ENCODE assay signal across 1 cellular context in genomic region chr3:197297476-197298340, GRCh38.
TF ChIP-seq lines count a peak whose summit lies in the region.

No MANE protein-coding gene starts in this region.

TF ChIP-seq in GM12878, 131 proteins besides CTCF, POLR2A, EP300 and RAD21 (continued from another document and continues in another):
- peak; percentile 69 for TF ChIP-seq USF2 (IDR thresholded peaks at IDR 0.05; ENCODE audit: borderline replicate concordance, low read depth, low read length)
- TF ChIP-seq LARP7 (IDR thresholded peaks at IDR 0.05): peak; percentile 83
- TF ChIP-seq YBX1 (IDR thresholded peaks at IDR 0.05): no peak
- no peak for TF ChIP-seq PBX3 (IDR thresholded peaks at IDR 0.05; ENCODE audit: insufficient replicate concordance, low read depth, low read length)
- no peak for TF ChIP-seq PAX5 (IDR thresholded peaks at IDR 0.05; ENCODE audit: borderline replicate concordance, low read depth, low read length)
- TF ChIP-seq TARDBP (IDR thresholded peaks at IDR 0.05; ENCODE audit: borderline replicate concordance): no peak
- no peak for TF ChIP-seq ELK1 (IDR thresholded peaks at IDR 0.05; ENCODE audit: low read depth, low read length)
- TF ChIP-seq HDGF (IDR thresholded peaks at IDR 0.05): no peak
- TF ChIP-seq MAX (IDR thresholded peaks at IDR 0.05; ENCODE audit: low read depth, low read length): peak; percentile 55
- TF ChIP-seq IRF3 (IDR thresholded peaks at IDR 0.05): no peak
- no peak for TF ChIP-seq HSF1 (IDR thresholded peaks at IDR 0.05; ENCODE audit: low read depth, low read length)
- TF ChIP-seq MEF2A (IDR thresholded peaks at IDR 0.05; ENCODE audit: insufficient read depth, low read depth, low read length): no peak
- TF ChIP-seq ZBTB40 (IDR thresholded peaks at IDR 0.05; ENCODE audit: borderline replicate concordance): no peak
- TF ChIP-seq JUNB (IDR thresholded peaks at IDR 0.05): no peak
- no peak for TF ChIP-seq ATF7 (IDR thresholded peaks at IDR 0.05; ENCODE audit: low read depth)
- TF ChIP-seq CHD1 (IDR thresholded peaks at IDR 0.05; ENCODE audit: low read depth, low read length): no peak
- no peak for TF ChIP-seq CBFB (IDR thresholded peaks at IDR 0.05; ENCODE audit: low read depth)
- no peak; the same call in 1 of the 2 replicates for TF ChIP-seq CREM (IDR thresholded peaks at IDR 0.05; ENCODE audit: low read depth)
- TF ChIP-seq NR2F1 (conservative IDR thresholded peaks at IDR 0.05): peak; percentile 72; the same call in 1 of the 2 replicates
- TF ChIP-seq NFIC (IDR thresholded peaks at IDR 0.05; ENCODE audit: low read depth, low read length): no peak
- TF ChIP-seq IKZF1 (conservative IDR thresholded peaks at IDR 0.05): peak; percentile 55
- TF ChIP-seq DPF2 (IDR thresholded peaks at IDR 0.05): peak; percentile 66
- TF ChIP-seq ETV6 (conservative IDR thresholded peaks at IDR 0.05 in 1 of 2, IDR thresholded peaks at IDR 0.05 in 1 of 2; ENCODE audit: borderline replicate concordance in 1 of 2, low read depth in 1 of 2): no peak
- TF ChIP-seq REST (IDR thresholded peaks at IDR 0.05; ENCODE audit: low read depth, low read length): no peak
- TF ChIP-seq PAX8 (IDR thresholded peaks at IDR 0.05): no peak
- no peak for TF ChIP-seq WRNIP1 (IDR thresholded peaks at IDR 0.05; ENCODE audit: borderline replicate concordance, low read depth, low read length)
- TF ChIP-seq ZNF687 (IDR thresholded peaks at IDR 0.05): peak; percentile 48; the same call in 1 of the 2 replicates
- TF ChIP-seq IRF4 (IDR thresholded peaks at IDR 0.05; ENCODE audit: low read depth, low read length): no peak
- peak; percentile 92 for TF ChIP-seq USF1 (IDR thresholded peaks at IDR 0.05; ENCODE audit: borderline replicate concordance, extremely low read length, insufficient read depth, low read depth, low read length)
- TF ChIP-seq BCLAF1 (IDR thresholded peaks at IDR 0.05): no peak
- 0 out of 2 replicates have a peak, but pooled peaks have one; percentile 36 for TF ChIP-seq CBX5 (IDR thresholded peaks at IDR 0.05; ENCODE audit: low read depth)
- no peak for TF ChIP-seq ZSCAN29 (IDR thresholded peaks at IDR 0.05)
- peak; percentile 89 for TF ChIP-seq RAD51 (IDR thresholded peaks at IDR 0.05)
- TF ChIP-seq SIX5 (IDR thresholded peaks at IDR 0.05; ENCODE audit: low read depth, low read length, severe bottlenecking): peak; percentile 6
- peak; percentile 35; the same call in 1 of the 2 replicates for TF ChIP-seq TAF1 (IDR thresholded peaks at IDR 0.05; ENCODE audit: borderline replicate concordance, low read depth, low read length)
- TF ChIP-seq ZNF24 (IDR thresholded peaks at IDR 0.05): peak; percentile 50; the same call in 1 of the 2 replicates
- TF ChIP-seq TCF7 (IDR thresholded peaks at IDR 0.05; ENCODE audit: borderline replicate concordance): no peak
- TF ChIP-seq SMARCA5 (IDR thresholded peaks at IDR 0.05): 0 out of 2 replicates have a peak, but pooled peaks have one; percentile 19
